21 cellular contexts compared by ENCODE assay signal in the genomic region with DNA sequence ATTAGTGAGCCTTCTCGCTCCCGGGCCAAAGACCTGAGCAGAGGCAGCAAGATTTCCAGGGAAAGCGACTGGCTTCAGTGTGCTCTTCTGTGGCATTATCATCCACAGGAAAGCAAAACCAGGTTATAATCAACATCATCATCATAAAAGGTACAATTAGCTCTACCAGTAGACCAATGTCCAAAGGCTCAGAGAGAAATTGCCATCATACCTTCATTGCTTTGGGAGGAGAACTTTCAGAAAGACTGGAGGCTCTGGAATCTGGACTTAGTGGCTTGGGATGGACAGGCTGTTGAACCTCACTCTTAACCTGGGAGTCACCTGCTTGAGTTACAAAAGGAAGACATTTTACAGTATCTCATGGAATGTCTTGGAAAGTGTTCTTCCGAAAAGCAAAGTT. TPM values are rescaled to one million over a fixed set of nuclear protein-coding genes. Genes with fewer than 3 reads are reported as not detected.
DNase-seq lines count a peak whose midpoint lies in the region; ATAC-seq and TF ChIP-seq lines count a peak whose summit lies in the region.
"Had no signal": no experiment of that assay in that cellular context is flagged by ENCODE, and none has a peak within 500 bp of the region (broad histone marks: within the 10 kb centered on the region; RNA-seq: fewer than 3 reads in every experiment).

No MANE protein-coding gene starts in this region.

- H3F3A ChIP-seq in GM23248 (ENCODE audit: insufficient read depth) (peaks cover 75% of the 10 kb centered on the region), PC-3 (ENCODE audit: low read length, unreplicated experiment) (peaks cover 5% of the 10 kb centered on the region)

- H3K4me2 ChIP-seq in GM23248 (ENCODE audit: unreplicated experiment) (no peak overlapping the region), PC-3 (ENCODE audit: low read length) (no peak overlapping the region), skeletal muscle satellite cell (ENCODE audit: low read length) (no peak overlapping the region)

- intact Hi-C loops in PC-3 (cut with micrococcal nuclease): no loop called here

- no peaks in the 10 kb centered on the region for H3K27me3 ChIP-seq in GM23248 (replicated peaks; ENCODE audit: insufficient read depth)
- no peaks in the 10 kb centered on the region for H3K27me3 ChIP-seq in PC-3 (ENCODE audit: low read length)
- H3K27me3 ChIP-seq in endodermal cell (ENCODE audit: control insufficient read depth, insufficient read depth, low read length, poor library complexity, severe bottlenecking): no peaks in the 10 kb centered on the region
- no peaks in the 10 kb centered on the region for H3K27me3 ChIP-seq in skeletal muscle satellite cell (ENCODE audit: control insufficient read depth, insufficient read depth, low read length)
- H3K27me3 ChIP-seq: Peyer's patch had no signal

- H3K4me3 Mint-ChIP-seq in endodermal cell: no peak overlapping the region
- H3K4me3 Mint-ChIP-seq in stimulated activated naive CD8-positive, alpha-beta T cell treated with anti-CD3 and anti-CD28 coated beads, Interleukin-15, amount 100 ng/mL, for 72 hours: no peak overlapping the region
- H3K4me3 Mint-ChIP-seq: B cell; CD4-positive, alpha-beta T cell had no signal

- POLR2A ChIA-PET in PC-3 (lab: Charles Lee; ENCODE audit: unreplicated experiment): no interaction called here

- no TSS peak for BruUV-seq in PC-3 (replicated peaks; lab: Mats Ljungman, UMichigan)

- TF ChIP-seq CTCF in PC-3 (conservative IDR thresholded peaks at IDR 0.05; ENCODE audit: low read depth, low read length) (no peak), endodermal cell (conservative IDR thresholded peaks at IDR 0.05) (no peak)

- H3K4me3 ChIP-seq in GM23248 (no peak overlapping the region), PC-3 (ENCODE audit: low read length) (no peak overlapping the region), endodermal cell (ENCODE audit: low read length) (no peak overlapping the region), skeletal muscle satellite cell (ENCODE audit: low read length) (no peak overlapping the region)
- H3K4me3 ChIP-seq: Peyer's patch had no signal

- H3K9ac ChIP-seq in GM23248: no peak overlapping the region
- no peak overlapping the region for H3K9ac ChIP-seq in PC-3 (ENCODE audit: low read length)
- H3K9ac ChIP-seq in endodermal cell (ENCODE audit: extremely low read depth, low read length, poor library complexity, severe bottlenecking): no peak overlapping the region
- H3K9ac ChIP-seq in skeletal muscle satellite cell (ENCODE audit: low read depth, low read length): peak overlapping the region; percentile 46

- peaks cover 61% of the 10 kb centered on the region for H3K4me1 ChIP-seq in GM23248 (ENCODE audit: insufficient read depth)
- H3K4me1 ChIP-seq in PC-3 (ENCODE audit: insufficient read depth, low read length): peaks cover 33% of the 10 kb centered on the region
- no peaks in the 10 kb centered on the region for H3K4me1 ChIP-seq in endodermal cell (ENCODE audit: control insufficient read depth, insufficient read depth, low read length)
- H3K4me1 ChIP-seq in skeletal muscle satellite cell (ENCODE audit: control insufficient read depth, insufficient read depth, low read length): peaks cover 53% of the 10 kb centered on the region

- no peaks in the 10 kb centered on the region for H3K27me3 Mint-ChIP-seq in endodermal cell (ENCODE audit: insufficient read depth)
- H3K27me3 Mint-ChIP-seq in stimulated activated naive CD8-positive, alpha-beta T cell treated with anti-CD3 and anti-CD28 coated beads, Interleukin-15, amount 100 ng/mL, for 72 hours: no peaks in the 10 kb centered on the region
- H3K27me3 Mint-ChIP-seq: B cell; CD4-positive, alpha-beta T cell had no signal

- 95 to 99% methylated on average over 4 of the region's 4 CpGs for WGBS in GM23248 (ENCODE audit: low coverage in 1 of 2, low lambda C conversion rate in 2 of 2, missing lambda C conversion rate in 2 of 2), 2 experiments
- WGBS in endodermal cell (ENCODE audit: insufficient coverage in 1 of 2, insufficient read length in 1 of 2), 2 experiments: 93 to 97% methylated on average over 3 to 4 of the region's 4 CpGs

- H4K20me1 ChIP-seq in GM23248 (ENCODE audit: insufficient read depth): no peaks in the 10 kb centered on the region
- H4K20me1 ChIP-seq in PC-3 (ENCODE audit: low read length): no peaks in the 10 kb centered on the region

- H3K36me3 ChIP-seq in GM23248 (ENCODE audit: low read depth) (peaks cover 75% of the 10 kb centered on the region), PC-3 (ENCODE audit: low read depth, low read length) (no peaks in the 10 kb centered on the region; the same call in 1 of the 2 replicates), endodermal cell (ENCODE audit: control insufficient read depth, insufficient read depth, low read length) (peaks cover 60% of the 10 kb centered on the region), skeletal muscle satellite cell (ENCODE audit: insufficient read depth, low read length) (peaks cover 48% of the 10 kb centered on the region)

- in situ Hi-C loops in GM23248 (cut with MboI): no loop called here

- peak overlapping the region; percentile 47 for H3K27ac ChIP-seq in GM23248
- 0 out of 2 replicates have a peak overlapping the region, but pooled peaks have one; percentile 7 for H3K27ac ChIP-seq in PC-3 (ENCODE audit: low read length)
- no peak overlapping the region for H3K27ac ChIP-seq in endodermal cell (ENCODE audit: low read depth, low read length)

- H3K9me2 ChIP-seq in GM23248 (ENCODE audit: insufficient read depth) (no peaks in the 10 kb centered on the region), PC-3 (replicated peaks; ENCODE audit: low read length) (no peaks in the 10 kb centered on the region)

- CTCF ChIA-PET in PC-3 (lab: Charles Lee): no interaction called here

- DNase-seq in GM23248 (no peak), PC-3 (no peak), endodermal cell (peak; percentile 22), OCI-M1 (lab: John Stamatoyannopoulos, UW) (no peak)
- no peak for DNase-seq in stimulated activated naive CD8-positive, alpha-beta T cell treated with anti-CD3 and anti-CD28 coated beads, Interleukin-15, amount 100 ng/mL, for 72 hours
- DNase-seq in stimulated activated CD8-positive, alpha-beta memory T cell treated with anti-CD3 and anti-CD28 coated beads, Interleukin-4, amount 100 ng/mL, for 48 hours: no peak
- DNase-seq: ACHN; CD4-positive, alpha-beta T cell; DMS79 treated with DMSO at 0.1 percent for 48 hours; GOT3; Karpas-422; MM.1S; NCI-H1105; NCI-H187; NCI-H446 treated with DMSO at 0.1 percent for 48 hours; NCI-H748 treated with DMSO at 0.1 percent for 48 hours; Peyer's patch; SHP77 had no signal

- H3K9me3 Mint-ChIP-seq in endodermal cell: no peaks in the 10 kb centered on the region
- no peaks in the 10 kb centered on the region for H3K9me3 Mint-ChIP-seq in stimulated activated naive CD8-positive, alpha-beta T cell treated with anti-CD3 and anti-CD28 coated beads, Interleukin-15, amount 100 ng/mL, for 72 hours
- H3K9me3 Mint-ChIP-seq: CD4-positive, alpha-beta T cell had no signal

- H3K4me1 Mint-ChIP-seq in endodermal cell: peaks cover under 1% of the 10 kb centered on the region
- peaks cover 22% of the 10 kb centered on the region for H3K4me1 Mint-ChIP-seq in stimulated activated naive CD8-positive, alpha-beta T cell treated with anti-CD3 and anti-CD28 coated beads, Interleukin-15, amount 100 ng/mL, for 72 hours

- H2AFZ ChIP-seq in GM23248: no peak overlapping the region
- H2AFZ ChIP-seq in PC-3 (ENCODE audit: low read length): no peak overlapping the region

- H3K36me3 Mint-ChIP-seq in endodermal cell (ENCODE audit: low read depth): peaks cover 23% of the 10 kb centered on the region

- no peaks in the 10 kb centered on the region for H3K9me3 ChIP-seq in GM23248 (ENCODE audit: low read depth)
- H3K9me3 ChIP-seq in PC-3 (ENCODE audit: low read length): no peaks in the 10 kb centered on the region
- H3K9me3 ChIP-seq in endodermal cell (ENCODE audit: control insufficient read depth, low read length): no peaks in the 10 kb centered on the region
- H3K9me3 ChIP-seq in skeletal muscle satellite cell (replicated peaks; ENCODE audit: low read length): no peaks in the 10 kb centered on the region
- H3K9me3 ChIP-seq: Peyer's patch had no signal

- H3K79me2 ChIP-seq in GM23248 (ENCODE audit: insufficient read depth) (peaks cover 71% of the 10 kb centered on the region), PC-3 (ENCODE audit: low read length) (no peaks in the 10 kb centered on the region)

- no peak overlapping the region for H3K27ac Mint-ChIP-seq in endodermal cell
- H3K27ac Mint-ChIP-seq in stimulated activated naive CD8-positive, alpha-beta T cell treated with anti-CD3 and anti-CD28 coated beads, Interleukin-15, amount 100 ng/mL, for 72 hours: no peak overlapping the region
- H3K27ac Mint-ChIP-seq: B cell; CD4-positive, alpha-beta T cell had no signal

- no peak for ATAC-seq in PC-3
- ATAC-seq in stimulated activated naive CD8-positive, alpha-beta T cell treated with anti-CD3 and anti-CD28 coated beads, Interleukin-15, amount 100 ng/mL, for 72 hours: no peak
- ATAC-seq: HepG2 had no signal

RNA-seq across cellular contexts. Expression of gene CERS5, which starts 25.1 kb away (rescaled TPM):
- 52.4 and 60.7 TPM in 2 replicates for total RNA-seq in GM23248 (2014; rRNA removed; shearing (Covaris generic))
- 88.7 and 99.2 TPM in 2 replicates for polyA plus RNA-seq in GM23248 (2016; fragmentation: Nextera tagmentation; extraction: Ambion mirVana)
- total RNA-seq in PC-3 (2014; rRNA removed) (24.9 and 29.7 TPM in 2 replicates), endodermal cell (10 to 100 TPM; 59.7 to 65.5 TPM)
- 46.4 TPM for polyA plus RNA-seq in endodermal cell (2013, experiment 1 of 2)
- polyA plus RNA-seq in endodermal cell (2013, experiment 2 of 2): 46.9 TPM
- total RNA-seq in skeletal muscle satellite cell (2012; rRNA removed): 21.3 and 27.3 TPM in 2 replicates
